Comparison of ENCODE assay signal across 9 cellular contexts in genomic region chr21:17585875-17586450, GRCh38. TPM values are rescaled to one million over a fixed set of nuclear protein-coding genes. Genes with fewer than 3 reads are reported as not detected.
A peak's percentile ranks its signal among the peaks of the same experiment; 100 is the strongest.
DNase-seq lines count a peak whose midpoint lies in the region; ATAC-seq and TF ChIP-seq lines count a peak whose summit lies in the region.
"Had no signal": no experiment of that assay in that cellular context is flagged by ENCODE, and none has a peak within 500 bp of the region (broad histone marks: within the 10 kb centered on the region; RNA-seq: fewer than 3 reads in every experiment).

No MANE protein-coding gene starts in this region.

- no peaks in the 10 kb centered on the region for H3K9me3 Mint-ChIP-seq in CD4-positive, alpha-beta T cell
- H3K9me3 Mint-ChIP-seq in MCF 10A (ENCODE audit: unreplicated experiment), result no peaks in the 10 kb centered on the region
- H3K9me3 Mint-ChIP-seq: immature natural killer cell had no signal

- peak; percentile 49 for ATAC-seq in CD4-positive, alpha-beta T cell (ENCODE audit: poor library complexity)
- no peak for ATAC-seq in HG03139 (IDR thresholded peaks at IDR 0.05; ENCODE audit: unreplicated experiment)
- ATAC-seq in GM21515 (IDR thresholded peaks at IDR 0.05; ENCODE audit: unreplicated experiment), result no peak
- no peak for ATAC-seq in GM21737 (IDR thresholded peaks at IDR 0.05; ENCODE audit: unreplicated experiment)

- CTCF ChIA-PET in CD4-positive, alpha-beta T cell (lab: Charles Lee), result interaction anchor here (0.6 to 2.1 kb wide), 8 partner anchors 18 to 199 kb away, joined by 3 to 16 read pairs (median 4); no protein-coding TSS in a partner anchor
- CTCF ChIA-PET in MCF 10A (lab: Yijun Ruan, JAX), result interaction anchor here (0.6 to 9.2 kb wide), 26 partner anchors 8 to 232 kb away, joined by 3 to 146 read pairs (median 4); no protein-coding TSS in a partner anchor

- H3K27ac ChIP-seq in CD4-positive, alpha-beta T cell (ENCODE audit: low read depth, low read length), result no peak overlapping the region

- POLR2A ChIA-PET in CD4-positive, alpha-beta T cell (lab: Charles Lee), result interaction anchor here (0.6 to 1.0 kb wide), 2 partner anchors 198 to 199 kb away, joined by 3 to 4 read pairs; no protein-coding TSS in a partner anchor
- POLR2A ChIA-PET in MCF 10A (lab: Yijun Ruan, JAX), result interaction anchor here (1.6 kb wide), 1 partner anchor 23 kb away, joined by 4 read pairs; no protein-coding TSS in a partner anchor

- no peaks in the 10 kb centered on the region for H3K4me1 Mint-ChIP-seq in CD4-positive, alpha-beta T cell (ENCODE audit: low read depth)
- no peaks in the 10 kb centered on the region for H3K4me1 Mint-ChIP-seq in MCF 10A (ENCODE audit: insufficient read depth, unreplicated experiment)
- H3K4me1 Mint-ChIP-seq: immature natural killer cell had no signal

- H3K9me3 ChIP-seq in CD4-positive, alpha-beta T cell (ENCODE audit: control insufficient read depth, low read length), result no peaks in the 10 kb centered on the region

- peak; percentile 79 for TF ChIP-seq CTCF in CD4-positive, alpha-beta T cell (IDR thresholded peaks at IDR 0.05)
- peak; percentile 45 for TF ChIP-seq CTCF in MCF 10A (IDR thresholded peaks at IDR 0.05; ENCODE audit: unreplicated experiment)

- no TSS peak for BruUV-seq in MCF 10A (replicated peaks; lab: Mats Ljungman, UMichigan)

- H3K27me3 ChIP-seq in CD4-positive, alpha-beta T cell (ENCODE audit: control insufficient read depth, insufficient read depth, low read length), result no peaks in the 10 kb centered on the region

- H3K27ac Mint-ChIP-seq in CD4-positive, alpha-beta T cell, result no peak overlapping the region
- H3K27ac Mint-ChIP-seq in MCF 10A (ENCODE audit: low read depth, unreplicated experiment), result no peak overlapping the region
- H3K27ac Mint-ChIP-seq: immature natural killer cell had no signal

- no peaks in the 10 kb centered on the region for H3K27me3 Mint-ChIP-seq in CD4-positive, alpha-beta T cell
- no peaks in the 10 kb centered on the region for H3K27me3 Mint-ChIP-seq in MCF 10A (ENCODE audit: insufficient read depth, unreplicated experiment)

- intact Hi-C loops in CD4-positive, alpha-beta T cell (cut with DNase I, micrococcal nuclease), result loop anchor here (1.0 kb wide), 2 partner anchors 199 to 200 kb away; no protein-coding TSS in a partner anchor
- intact Hi-C loops in MCF 10A (cut with micrococcal nuclease), result loop anchor here (2.0 to 10.0 kb wide), 2 partner anchors 71 to 199 kb away; partner anchors contain the start of gene CXADR

- H3K4me3 Mint-ChIP-seq in CD4-positive, alpha-beta T cell, result no peak overlapping the region
- H3K4me3 Mint-ChIP-seq in MCF 10A (ENCODE audit: unreplicated experiment), result no peak overlapping the region
- H3K4me3 Mint-ChIP-seq: immature natural killer cell had no signal

- no peaks in the 10 kb centered on the region for H3K36me3 Mint-ChIP-seq in CD4-positive, alpha-beta T cell (ENCODE audit: low read depth)
- H3K36me3 Mint-ChIP-seq in MCF 10A (ENCODE audit: insufficient read depth, unreplicated experiment), result no peaks in the 10 kb centered on the region

- DNase-seq in CD4-positive, alpha-beta T cell, result no peak
- DNase-seq in H4 (ENCODE audit: low spot score) (peak; percentile 47), NCI-H345 (lab: John Stamatoyannopoulos, UW) (peak; percentile 66), MCF 10A (ENCODE audit: unreplicated experiment) (peak; percentile 62), left kidney (ENCODE audit: low read depth, low spot score) (peak; percentile 67)

RNA-seq across cellular contexts. Expression of gene BTG3, which starts 26.7 kb away (rescaled TPM):
- 10 to 100 TPM; 81.9 to 84.0 TPM for total RNA-seq in CD4-positive, alpha-beta T cell
- total RNA-seq in H4 (2014; rRNA removed; shearing (Covaris generic)), result 48.9 and 61.7 TPM in 2 replicates
- total RNA-seq in MCF 10A (2022), result 53.5 and 57.0 TPM in 2 replicates

Comparison
In these comparisons a context has a peak if more than half of its experiments do, and no peak if none do; other contexts are left out.
1. DNase-seq: peak in H4 (single experiment), NCI-H345 (single experiment), MCF 10A (single experiment) and left kidney (single experiment); none in CD4-positive, alpha-beta T cell (0 of 10).